8 cellular contexts compared by ENCODE assay signal in genomic region chr12:95204141-95204866, GRCh38. TPM values are rescaled to one million over a fixed set of nuclear protein-coding genes. Genes with fewer than 3 reads are reported as not detected.
DNase-seq lines count a peak whose midpoint lies in the region; ATAC-seq and TF ChIP-seq lines count a peak whose summit lies in the region.

No MANE protein-coding gene starts in this region.

- peak overlapping the region; percentile 80 for H2BK120ac ChIP-seq in mesendoderm (ENCODE audit: low read depth, low read length)

- peak overlapping the region; percentile 36 to 80 for H3K27ac ChIP-seq in coronary artery
- H3K27ac ChIP-seq in mesendoderm (ENCODE audit: low read depth, low read length) = peak overlapping the region; percentile 88

- H4K8ac ChIP-seq in mesendoderm (ENCODE audit: low read depth, low read length) = no peak overlapping the region

- peak overlapping the region; percentile 10 for H3K4ac ChIP-seq in mesendoderm (ENCODE audit: low read depth, low read length)

- H3K27me3 Mint-ChIP-seq in IgD-negative memory B cell = peaks cover 2% of the 10 kb centered on the region

- no peak overlapping the region for H4K5ac ChIP-seq in mesendoderm (ENCODE audit: low read length)

- peak overlapping the region; percentile 91 for H3K18ac ChIP-seq in mesendoderm (ENCODE audit: low read length)

- no peaks in the 10 kb centered on the region for H3K27me3 ChIP-seq in mesendoderm (ENCODE audit: insufficient read depth, low read length, poor library complexity)

- peaks cover 3% of the 10 kb centered on the region for H3K36me3 Mint-ChIP-seq in IgD-negative memory B cell

- peak overlapping the region; percentile 77 for H2BK5ac ChIP-seq in mesendoderm (ENCODE audit: low read length)

- DNase-seq in AG20443 (ENCODE audit: low spot score) (peak; percentile 70), coronary artery (ENCODE audit: low spot score) (no peak), mesendoderm (peak; percentile 98), germinal center (ENCODE audit: low spot score) (no peak)
- DNase-seq in stimulated activated CD4-positive, alpha-beta T cell treated with anti-CD3 and anti-CD28 coated beads, Interleukin-2, amount 100 ng/mL, for 24 hours = no peak

- no peak overlapping the region for H3K4me3 ChIP-seq in coronary artery
- no peak overlapping the region for H3K4me3 ChIP-seq in mesendoderm (ENCODE audit: low read length)

- H3K56ac ChIP-seq in mesendoderm (ENCODE audit: low read length) = peak overlapping the region; percentile 75

- peak overlapping the region; percentile 22 to 81 (median 47) for H3K27ac Mint-ChIP-seq in IgD-negative memory B cell

- peak overlapping the region in 3 of 4 donors; percentile 41 to 87 (median 61) for H3K4me3 Mint-ChIP-seq in IgD-negative memory B cell

- no peaks in the 10 kb centered on the region for H3K36me3 ChIP-seq in mesendoderm (ENCODE audit: control insufficient read depth, insufficient read depth, low read length)

- H3K4me2 ChIP-seq in mesendoderm (ENCODE audit: low read length) = peak overlapping the region; percentile 2

- H3K4me1 ChIP-seq in mesendoderm (ENCODE audit: control insufficient read depth, low read depth, low read length) = peaks cover 23% of the 10 kb centered on the region

- peaks cover 37% of the 10 kb centered on the region for H3K79me2 ChIP-seq in mesendoderm (ENCODE audit: control insufficient read depth, insufficient read depth, low read length)

- H2BK15ac ChIP-seq in mesendoderm (replicated peaks; ENCODE audit: low read depth) = no peak overlapping the region

- H3K9ac ChIP-seq in mesendoderm (ENCODE audit: low read length) = peak overlapping the region; percentile 21

- no peak overlapping the region for H2AK5ac ChIP-seq in mesendoderm (ENCODE audit: low read length)

- no CpG with 5 or more reads among the region's 11 CpGs for WGBS in mesendoderm (ENCODE audit: extremely low coverage, insufficient coverage, low lambda C conversion rate)

- no peak for TF ChIP-seq CTCF in coronary artery (IDR thresholded peaks at IDR 0.05)

- no peak overlapping the region for H3K23ac ChIP-seq in mesendoderm (ENCODE audit: low read length)

- no peaks in the 10 kb centered on the region for H3K9me3 Mint-ChIP-seq in IgD-negative memory B cell

- ATAC-seq in HG03196 (IDR thresholded peaks at IDR 0.05; ENCODE audit: unreplicated experiment) = no peak
- ATAC-seq in HG03354 (IDR thresholded peaks at IDR 0.05; ENCODE audit: poor library complexity, severe bottlenecking, unreplicated experiment) = no peak

- peaks cover 35 to 53% (median 42%) of the 10 kb centered on the region in 3 donors for H3K4me1 Mint-ChIP-seq in IgD-negative memory B cell

- H3K79me1 ChIP-seq in mesendoderm (ENCODE audit: low read length) = peaks cover 10% of the 10 kb centered on the region

RNA-seq across cellular contexts. Expression of gene FGD6, which starts 13.0 kb away (rescaled TPM):
- polyA plus RNA-seq in IgD-negative memory B cell = 5.0 TPM
- polyA plus RNA-seq in mesendoderm (2013, experiment 1 of 2) = 8.6 TPM
- 8.7 TPM for polyA plus RNA-seq in mesendoderm (2013, experiment 2 of 2)

RNA-seq across cellular contexts. Expression of gene VEZT, which starts 13.3 kb away (rescaled TPM):
- 21.5 TPM for polyA plus RNA-seq in IgD-negative memory B cell
- 45.3 TPM for polyA plus RNA-seq in mesendoderm (2013, experiment 1 of 2)
- polyA plus RNA-seq in mesendoderm (2013, experiment 2 of 2) = 45.4 TPM

Comparison
In these comparisons a context has a peak if more than half of its experiments do, and no peak if none do; other contexts are left out.
1. DNase-seq: peak in AG20443 (single experiment) and mesendoderm (single experiment); none in coronary artery (single experiment), germinal center (single experiment) and stimulated activated CD4-positive, alpha-beta T cell treated with anti-CD3 and anti-CD28 coated beads, Interleukin-2, amount 100 ng/mL, for 24 hours (0 of 2).